35 cellular contexts compared by ENCODE assay signal in the genomic region with DNA sequence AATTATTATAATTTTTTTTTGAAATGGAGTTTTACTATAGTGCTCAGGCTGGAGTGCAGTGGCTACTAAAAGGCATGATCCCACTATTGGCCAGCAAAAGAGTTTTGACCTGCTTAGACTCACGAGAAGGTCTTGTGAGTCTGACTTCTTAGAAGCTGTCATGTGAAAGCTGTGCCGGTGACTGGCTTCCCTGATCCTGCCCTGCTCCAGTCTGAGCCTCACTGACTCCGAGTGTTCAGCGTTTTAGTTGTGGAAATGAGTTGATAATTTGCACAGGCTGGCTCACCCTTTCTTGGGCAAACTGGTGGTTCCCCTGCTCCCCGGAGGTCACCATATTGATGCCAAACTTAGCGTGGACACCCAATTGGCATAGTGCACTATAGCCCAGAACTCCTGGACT. TPM values are rescaled to one million over a fixed set of nuclear protein-coding genes. Genes with fewer than 3 reads are reported as not detected.
"Had no signal": no experiment of that assay in that cellular context is flagged by ENCODE, and none has a peak within 500 bp of the region (broad histone marks: within the 10 kb centered on the region; RNA-seq: fewer than 3 reads in every experiment).

No MANE protein-coding gene starts in this region.

- H3K27me3 Mint-ChIP-seq: activated CD4-positive, alpha-beta T cell treated with anti-CD3 and anti-CD28 coated beads for 36 hours; activated CD8-positive, alpha-beta memory T cell treated with anti-CD3 and anti-CD28 coated beads, Interleukin-2, amount 10 ng/mL, durations not matched to agents 7 days and 5 days; activated naive CD4-positive, alpha-beta T cell treated with anti-CD3 and anti-CD28 coated beads, Interleukin-2, amount 50 U/mL, for 24 hours; central memory CD8-positive, alpha-beta T cell; naive thymus-derived CD4-positive, alpha-beta T cell; stimulated activated naive CD8-positive, alpha-beta T cell treated with anti-CD3 and anti-CD28 coated beads, Interleukin-15, amount 100 ng/mL, for 72 hours had no signal

- FAIRE-seq: pancreas had no signal

- H3K9me3 ChIP-seq: breast epithelium, gastrocnemius medialis, pancreas, prostate gland, upper lobe of left lung, vagina had no signal

- H3K27ac Mint-ChIP-seq: activated CD4-positive, alpha-beta T cell treated with anti-CD3 and anti-CD28 coated beads for 36 hours; activated CD8-positive, alpha-beta memory T cell treated with anti-CD3 and anti-CD28 coated beads, Interleukin-2, amount 10 ng/mL, durations not matched to agents 7 days and 5 days; activated CD8-positive, alpha-beta T cell treated with anti-CD3 and anti-CD28 coated beads, Interleukin-2, amount 10 ng/mL, durations not matched to agents 7 days and 5 days; activated naive CD4-positive, alpha-beta T cell treated with anti-CD3 and anti-CD28 coated beads, Interleukin-2, amount 50 U/mL, for 24 hours; activated naive CD8-positive, alpha-beta T cell treated with anti-CD3 and anti-CD28 coated beads, Interleukin-2, amount 50 U/mL, for 24 hours; activated T-helper 2 cell treated with anti-CD3 and anti-CD28 coated beads, Interferon-gamma antibody, Interleukin-2, Interleukin-4, amounts not matched to agents 10 μg/mL and 5 μg/mL and 100 μg/mL, durations not matched to agents 14 hours and 24 hours and 36 hours; dendritic cell treated with granulocyte-macrophage colony-stimulating factor and Interleukin-4, amounts not matched to agents 40 ng/mL and 50 ng/mL, for 4 days; naive thymus-derived CD4-positive, alpha-beta T cell; stimulated activated memory B cell treated with anti-CD40 and anti-IgM and Interleukin-4, amounts not matched to agents 10 μg/mL and 1 μg/mL and 100 μg/mL, for 72 hours; stimulated activated naive CD8-positive, alpha-beta T cell treated with anti-CD3 and anti-CD28 coated beads, Interleukin-15, amount 100 ng/mL, for 72 hours had no signal

- H3K4me1 ChIP-seq: gastrocnemius medialis, prostate gland had no signal

- H3K27me3 ChIP-seq: breast epithelium, gastrocnemius medialis, pancreas, upper lobe of left lung, vagina had no signal

- ATAC-seq: activated CD4-positive, alpha-beta T cell treated with anti-CD3 and anti-CD28 coated beads for 36 hours; activated CD8-positive, alpha-beta memory T cell treated with anti-CD3 and anti-CD28 coated beads, Interleukin-2, amount 10 ng/mL, durations not matched to agents 7 days and 5 days; activated CD8-positive, alpha-beta T cell treated with anti-CD3 and anti-CD28 coated beads, Interleukin-2, amount 10 ng/mL, durations not matched to agents 7 days and 5 days; activated naive CD8-positive, alpha-beta T cell treated with anti-CD3 and anti-CD28 coated beads, Interleukin-2, amount 50 U/mL, for 24 hours; gastrocnemius medialis; left colon; naive thymus-derived CD4-positive, alpha-beta T cell; pancreas; stimulated activated memory B cell treated with anti-CD40 and anti-IgM and Interleukin-4, amounts not matched to agents 10 μg/mL and 1 μg/mL and 100 μg/mL, for 72 hours; stimulated activated naive CD8-positive, alpha-beta T cell treated with anti-CD3 and anti-CD28 coated beads, Interleukin-15, amount 100 ng/mL, for 72 hours had no signal

- H3K4me2 ChIP-seq: smooth muscle cell had no signal

- H3K4me1 Mint-ChIP-seq: activated CD4-positive, alpha-beta T cell treated with anti-CD3 and anti-CD28 coated beads for 36 hours; activated naive CD4-positive, alpha-beta T cell treated with anti-CD3 and anti-CD28 coated beads, Interleukin-2, amount 50 U/mL, for 24 hours; activated naive CD8-positive, alpha-beta T cell treated with anti-CD3 and anti-CD28 coated beads, Interleukin-2, amount 50 U/mL, for 24 hours; central memory CD8-positive, alpha-beta T cell; naive thymus-derived CD4-positive, alpha-beta T cell; stimulated activated naive CD8-positive, alpha-beta T cell treated with anti-CD3 and anti-CD28 coated beads, Interleukin-15, amount 100 ng/mL, for 72 hours had no signal

- H3K36me3 Mint-ChIP-seq: activated CD8-positive, alpha-beta memory T cell treated with anti-CD3 and anti-CD28 coated beads, Interleukin-2, amount 10 ng/mL, durations not matched to agents 7 days and 5 days; activated naive CD4-positive, alpha-beta T cell treated with anti-CD3 and anti-CD28 coated beads, Interleukin-2, amount 50 U/mL, for 24 hours; naive thymus-derived CD4-positive, alpha-beta T cell; stimulated activated memory B cell treated with anti-CD40 and anti-IgM and Interleukin-4, amounts not matched to agents 10 μg/mL and 1 μg/mL and 100 μg/mL, for 72 hours had no signal

- H3K27ac ChIP-seq: breast epithelium, gastrocnemius medialis, pancreas, prostate gland, upper lobe of left lung, vagina had no signal

- H3K9me3 Mint-ChIP-seq: activated naive CD4-positive, alpha-beta T cell treated with anti-CD3 and anti-CD28 coated beads, Interleukin-2, amount 50 U/mL, for 24 hours; activated naive CD8-positive, alpha-beta T cell treated with anti-CD3 and anti-CD28 coated beads, Interleukin-2, amount 50 U/mL, for 24 hours; activated T-helper 2 cell treated with anti-CD3 and anti-CD28 coated beads, Interferon-gamma antibody, Interleukin-2, Interleukin-4, amounts not matched to agents 10 μg/mL and 5 μg/mL and 100 μg/mL, durations not matched to agents 14 hours and 24 hours and 36 hours; central memory CD8-positive, alpha-beta T cell; dendritic cell treated with granulocyte-macrophage colony-stimulating factor and Interleukin-4, amounts not matched to agents 40 ng/mL and 50 ng/mL, for 4 days; naive thymus-derived CD4-positive, alpha-beta T cell; stimulated activated memory B cell treated with anti-CD40 and anti-IgM and Interleukin-4, amounts not matched to agents 10 μg/mL and 1 μg/mL and 100 μg/mL, for 72 hours; stimulated activated naive CD8-positive, alpha-beta T cell treated with anti-CD3 and anti-CD28 coated beads, Interleukin-15, amount 100 ng/mL, for 72 hours had no signal

- H3K36me3 ChIP-seq: breast epithelium, gastrocnemius medialis, pancreas, prostate gland, upper lobe of left lung, vagina had no signal

- DNase-seq: activated CD4-positive, alpha-beta T cell treated with anti-CD3 and anti-CD28 coated beads for 36 hours; activated CD4-positive, CD25-positive, alpha-beta regulatory T cell; activated CD8-positive, alpha-beta memory T cell treated with anti-CD3 and anti-CD28 coated beads, Interleukin-2, amount 10 ng/mL, durations not matched to agents 7 days and 5 days; activated CD8-positive, alpha-beta T cell treated with anti-CD3 and anti-CD28 coated beads, Interleukin-2, amount 10 ng/mL, durations not matched to agents 7 days and 5 days; activated naive CD8-positive, alpha-beta T cell treated with anti-CD3 and anti-CD28 coated beads, Interleukin-2, amount 50 U/mL, for 24 hours; activated T-cell treated with anti-CD3 and anti-CD28 coated beads, Interleukin-2, amount 50 U/mL, for 48 hours; amygdala; effector CD4-positive, alpha-beta T cell; gastrocnemius medialis; glutamatergic neuron; islet precursor cell; left colon; mammary epithelial cell; midbrain; naive thymus-derived CD4-positive, alpha-beta T cell; nucleus accumbens; pancreas; retina; stimulated activated CD4-positive, alpha-beta T cell treated with anti-CD3 and anti-CD28 coated beads, Interleukin-1b, Interleukin-23, amount 100 ng/mL, for 48 hours; stimulated activated CD4-positive, alpha-beta T cell treated with anti-CD3 and anti-CD28 coated beads, Interleukin-4, amount 100 ng/mL, for 4 hours; stimulated activated CD8-positive, alpha-beta memory T cell treated with anti-CD3 and anti-CD28 coated beads, Interleukin-4, amount 100 ng/mL, for 48 hours; stimulated activated naive CD8-positive, alpha-beta T cell treated with anti-CD3 and anti-CD28 coated beads, Interleukin-15, amount 100 ng/mL, for 72 hours; substantia nigra; T-helper 2 cell; upper lobe of left lung had no signal

- H3K4me3 ChIP-seq: breast epithelium, gastrocnemius medialis, pancreas, prostate gland, smooth muscle cell, upper lobe of left lung, vagina had no signal

- H3K4me3 Mint-ChIP-seq: activated CD4-positive, alpha-beta T cell treated with anti-CD3 and anti-CD28 coated beads for 36 hours; activated CD8-positive, alpha-beta memory T cell treated with anti-CD3 and anti-CD28 coated beads, Interleukin-2, amount 10 ng/mL, durations not matched to agents 7 days and 5 days; activated CD8-positive, alpha-beta T cell treated with anti-CD3 and anti-CD28 coated beads, Interleukin-2, amount 10 ng/mL, durations not matched to agents 7 days and 5 days; activated naive CD4-positive, alpha-beta T cell treated with anti-CD3 and anti-CD28 coated beads, Interleukin-2, amount 50 U/mL, for 24 hours; activated naive CD8-positive, alpha-beta T cell treated with anti-CD3 and anti-CD28 coated beads, Interleukin-2, amount 50 U/mL, for 24 hours; central memory CD8-positive, alpha-beta T cell; dendritic cell treated with granulocyte-macrophage colony-stimulating factor and Interleukin-4, amounts not matched to agents 40 ng/mL and 50 ng/mL, for 4 days; naive thymus-derived CD4-positive, alpha-beta T cell; stimulated activated memory B cell treated with anti-CD40 and anti-IgM and Interleukin-4, amounts not matched to agents 10 μg/mL and 1 μg/mL and 100 μg/mL, for 72 hours; stimulated activated naive CD8-positive, alpha-beta T cell treated with anti-CD3 and anti-CD28 coated beads, Interleukin-15, amount 100 ng/mL, for 72 hours had no signal

RNA-seq across cellular contexts. Expression of gene CXCL8, which starts 16.4 kb away (rescaled TPM):
- total RNA-seq: activated CD8-positive, alpha-beta T cell treated with anti-CD3 and anti-CD28 coated beads, Interleukin-2, amount 10 ng/mL, durations not matched to agents 7 days and 5 days had no signal
- polyA plus RNA-seq: neural cell had no signal
